35 cellular contexts compared by ENCODE assay signal in the genomic region with DNA sequence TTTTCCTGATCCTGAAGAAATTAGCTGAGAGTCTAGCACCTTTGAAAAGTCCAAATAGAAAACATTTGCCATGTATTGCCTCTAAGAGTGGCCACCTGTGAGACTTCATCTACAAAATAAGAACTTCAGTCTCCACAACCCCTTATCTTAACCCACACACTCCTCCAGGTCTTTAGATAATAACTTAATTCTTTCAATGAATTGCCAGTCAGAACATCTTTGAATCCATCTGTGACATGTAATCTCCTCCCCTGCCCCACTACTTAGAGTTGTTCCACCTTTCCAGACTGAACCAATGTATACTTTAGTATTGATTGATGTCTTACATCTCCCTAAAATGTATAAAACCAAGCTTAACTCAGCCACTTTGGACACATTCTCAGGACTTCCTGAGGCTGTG.
"Had no signal": no experiment of that assay in that cellular context is flagged by ENCODE, and none has a peak within 500 bp of the region (broad histone marks: within the 10 kb centered on the region; RNA-seq: fewer than 3 reads in every experiment).

No MANE protein-coding gene starts in this region.

- H3K27ac ChIP-seq: adrenal gland, body of pancreas, esophagus squamous epithelium, gastroesophageal sphincter, heart left ventricle had no signal

- H3K36me3 ChIP-seq: adrenal gland, esophagus squamous epithelium, gastroesophageal sphincter, heart left ventricle had no signal

- H3K9me3 Mint-ChIP-seq: activated CD4-positive, alpha-beta memory T cell treated with anti-CD3 and anti-CD28 coated beads for 36 hours; activated CD4-positive, alpha-beta T cell treated with anti-CD3 and anti-CD28 coated beads, Interleukin-2, amount 10 ng/mL, durations not matched to agents 24 days and 14 days; activated naive CD4-positive, alpha-beta T cell treated with anti-CD3 and anti-CD28 coated beads for 36 hours; activated naive CD4-positive, alpha-beta T cell treated with anti-CD3 and anti-CD28 coated beads, Interleukin-2, amount 50 U/mL, for 24 hours; activated naive CD8-positive, alpha-beta T cell treated with anti-CD3 and anti-CD28 coated beads for 36 hours; activated naive CD8-positive, alpha-beta T cell treated with anti-CD3 and anti-CD28 coated beads, Interleukin-2, amount 50 U/mL, for 24 hours; activated T-helper 1 cell treated with anti-CD3 and anti-CD28 coated beads, Interleukin-12 subunit alpha, Interleukin-12 subunit beta, Interleukin-2, Interleukin-4 antibody, amounts not matched to agents 30 ng/mL and 10 ng/mL and 1 ng/mL, durations not matched to agents 14 hours and 24 hours and 36 hours; activated T-helper 2 cell treated with anti-CD3 and anti-CD28 coated beads, Interferon-gamma antibody, Interleukin-2, Interleukin-4, amounts not matched to agents 10 μg/mL and 5 μg/mL and 100 μg/mL, durations not matched to agents 14 hours and 24 hours and 36 hours; effector memory CD8-positive, alpha-beta T cell; T-cell; T-helper 2 cell treated with Interferon-gamma antibody and Interleukin-4, amounts not matched to agents 5 μg/mL and 100 μg/mL, for 36 hours had no signal

- H3K36me3 Mint-ChIP-seq: activated CD4-positive, alpha-beta memory T cell treated with anti-CD3 and anti-CD28 coated beads for 36 hours; activated CD8-positive, alpha-beta memory T cell treated with anti-CD3 and anti-CD28 coated beads, Interleukin-2, amount 10 ng/mL, durations not matched to agents 7 days and 5 days; activated naive CD4-positive, alpha-beta T cell treated with anti-CD3 and anti-CD28 coated beads, Interleukin-2, amount 50 U/mL, for 24 hours; activated naive CD8-positive, alpha-beta T cell treated with anti-CD3 and anti-CD28 coated beads for 36 hours; T-cell had no signal

- H3K27ac Mint-ChIP-seq: activated CD4-positive, alpha-beta memory T cell treated with anti-CD3 and anti-CD28 coated beads for 36 hours; activated CD4-positive, alpha-beta T cell treated with anti-CD3 and anti-CD28 coated beads for 36 hours; activated CD4-positive, alpha-beta T cell treated with anti-CD3 and anti-CD28 coated beads, Interleukin-2, amount 10 ng/mL, durations not matched to agents 24 days and 14 days; activated CD8-positive, alpha-beta memory T cell treated with anti-CD3 and anti-CD28 coated beads, Interleukin-2, amount 10 ng/mL, durations not matched to agents 7 days and 5 days; activated CD8-positive, alpha-beta T cell treated with anti-CD3 and anti-CD28 coated beads, Interleukin-2, amount 10 ng/mL, durations not matched to agents 7 days and 5 days; activated naive CD4-positive, alpha-beta T cell treated with anti-CD3 and anti-CD28 coated beads for 36 hours; activated naive CD4-positive, alpha-beta T cell treated with anti-CD3 and anti-CD28 coated beads, Interleukin-2, amount 50 U/mL, for 24 hours; activated naive CD8-positive, alpha-beta T cell treated with anti-CD3 and anti-CD28 coated beads for 36 hours; activated naive CD8-positive, alpha-beta T cell treated with anti-CD3 and anti-CD28 coated beads, Interleukin-2, amount 50 U/mL, for 24 hours; activated T-helper 1 cell treated with anti-CD3 and anti-CD28 coated beads, Interleukin-12 subunit alpha, Interleukin-12 subunit beta, Interleukin-2, Interleukin-4 antibody, amounts not matched to agents 30 ng/mL and 10 ng/mL and 1 ng/mL, durations not matched to agents 14 hours and 24 hours and 36 hours; activated T-helper 2 cell treated with anti-CD3 and anti-CD28 coated beads, Interferon-gamma antibody, Interleukin-2, Interleukin-4, amounts not matched to agents 10 μg/mL and 5 μg/mL and 100 μg/mL, durations not matched to agents 14 hours and 24 hours and 36 hours; effector memory CD8-positive, alpha-beta T cell; T-cell; T-helper 17 cell; T-helper 2 cell treated with Interferon-gamma antibody and Interleukin-4, amounts not matched to agents 5 μg/mL and 100 μg/mL, for 36 hours had no signal

- ATAC-seq: activated CD4-positive, alpha-beta T cell treated with anti-CD3 and anti-CD28 coated beads for 36 hours; activated CD8-positive, alpha-beta memory T cell treated with anti-CD3 and anti-CD28 coated beads, Interleukin-2, amount 10 ng/mL, durations not matched to agents 7 days and 5 days; activated CD8-positive, alpha-beta T cell treated with anti-CD3 and anti-CD28 coated beads, Interleukin-2, amount 10 ng/mL, durations not matched to agents 7 days and 5 days; activated naive CD8-positive, alpha-beta T cell treated with anti-CD3 and anti-CD28 coated beads, Interleukin-2, amount 50 U/mL, for 24 hours; body of pancreas; effector memory CD8-positive, alpha-beta T cell; gastroesophageal sphincter; heart left ventricle; T-cell; T-helper 17 cell had no signal

- H3K4me3 Mint-ChIP-seq: activated CD4-positive, alpha-beta memory T cell treated with anti-CD3 and anti-CD28 coated beads for 36 hours; activated CD4-positive, alpha-beta T cell treated with anti-CD3 and anti-CD28 coated beads for 36 hours; activated CD4-positive, alpha-beta T cell treated with anti-CD3 and anti-CD28 coated beads, Interleukin-2, amount 10 ng/mL, durations not matched to agents 24 days and 14 days; activated CD8-positive, alpha-beta memory T cell treated with anti-CD3 and anti-CD28 coated beads, Interleukin-2, amount 10 ng/mL, durations not matched to agents 7 days and 5 days; activated CD8-positive, alpha-beta T cell treated with anti-CD3 and anti-CD28 coated beads, Interleukin-2, amount 10 ng/mL, durations not matched to agents 7 days and 5 days; activated naive CD4-positive, alpha-beta T cell treated with anti-CD3 and anti-CD28 coated beads for 36 hours; activated naive CD4-positive, alpha-beta T cell treated with anti-CD3 and anti-CD28 coated beads, Interleukin-2, amount 50 U/mL, for 24 hours; activated naive CD8-positive, alpha-beta T cell treated with anti-CD3 and anti-CD28 coated beads for 36 hours; activated naive CD8-positive, alpha-beta T cell treated with anti-CD3 and anti-CD28 coated beads, Interleukin-2, amount 50 U/mL, for 24 hours; activated T-helper 1 cell treated with anti-CD3 and anti-CD28 coated beads, Interleukin-12 subunit alpha, Interleukin-12 subunit beta, Interleukin-2, Interleukin-4 antibody, amounts not matched to agents 30 ng/mL and 10 ng/mL and 1 ng/mL, durations not matched to agents 14 hours and 24 hours and 36 hours; effector memory CD8-positive, alpha-beta T cell; T-cell; T-helper 17 cell; T-helper 2 cell treated with Interferon-gamma antibody and Interleukin-4, amounts not matched to agents 5 μg/mL and 100 μg/mL, for 36 hours had no signal

- H3K4me1 Mint-ChIP-seq: activated CD4-positive, alpha-beta T cell treated with anti-CD3 and anti-CD28 coated beads, Interleukin-2, amount 10 ng/mL, durations not matched to agents 24 days and 14 days; activated CD8-positive, alpha-beta memory T cell treated with anti-CD3 and anti-CD28 coated beads, Interleukin-2, amount 10 ng/mL, durations not matched to agents 7 days and 5 days; activated naive CD8-positive, alpha-beta T cell treated with anti-CD3 and anti-CD28 coated beads, Interleukin-2, amount 50 U/mL, for 24 hours had no signal

- H3K9me3 ChIP-seq: adrenal gland, body of pancreas, esophagus squamous epithelium had no signal

- DNase-seq: activated CD4-positive, alpha-beta memory T cell treated with anti-CD3 and anti-CD28 coated beads for 36 hours; activated CD4-positive, alpha-beta T cell treated with anti-CD3 and anti-CD28 coated beads for 36 hours; activated CD4-positive, alpha-beta T cell treated with anti-CD3 and anti-CD28 coated beads, Interleukin-2, amount 10 ng/mL, durations not matched to agents 24 days and 14 days; activated CD4-positive, CD25-positive, alpha-beta regulatory T cell; activated CD4-positive, CD25-positive, alpha-beta regulatory T cell treated with anti-CD3 and anti-CD28 coated beads, Interleukin-2, amount 50 U/mL, for 72 hours; activated CD8-positive, alpha-beta memory T cell treated with anti-CD3 and anti-CD28 coated beads, Interleukin-2, amount 10 ng/mL, durations not matched to agents 7 days and 5 days; activated CD8-positive, alpha-beta memory T cell treated with anti-CD3 and anti-CD28 coated beads, Interleukin-2, amount 50 U/mL, for 4 hours; activated CD8-positive, alpha-beta T cell treated with anti-CD3 and anti-CD28 coated beads, Interleukin-2, amount 10 ng/mL, durations not matched to agents 7 days and 5 days; activated effector memory CD4-positive, alpha-beta T cell treated with anti-CD3 and anti-CD28 coated beads, Interleukin-2, amount 50 U/mL, for 16 hours; activated naive CD4-positive, alpha-beta T cell treated with anti-CD3 and anti-CD28 coated beads for 36 hours; activated naive CD8-positive, alpha-beta T cell treated with anti-CD3 and anti-CD28 coated beads for 36 hours; activated naive CD8-positive, alpha-beta T cell treated with anti-CD3 and anti-CD28 coated beads, Interleukin-2, amount 50 U/mL, for 24 hours; activated T-cell treated with anti-CD3 and anti-CD28 coated beads, Interleukin-2, amount 50 U/mL, for 1 hour; activated T-cell treated with anti-CD3 and anti-CD28 coated beads, Interleukin-2, amount 50 U/mL, for 48 hours; adrenal gland; amygdala; aorta; body of pancreas; caudate nucleus; cortex of kidney; dermis blood vessel endothelial cell; effector CD4-positive, alpha-beta T cell; effector memory CD8-positive, alpha-beta T cell; esophagus squamous epithelium; foreskin melanocyte; glutamatergic neuron; heart left ventricle; T-cell; T-helper 17 cell; T1000 had no signal

- H3K4me1 ChIP-seq: adrenal gland, body of pancreas, esophagus squamous epithelium, gastroesophageal sphincter had no signal

- H3K4me3 ChIP-seq: adrenal gland, body of pancreas, esophagus squamous epithelium, gastroesophageal sphincter, heart left ventricle had no signal

- H3K27me3 ChIP-seq: body of pancreas, esophagus squamous epithelium, gastroesophageal sphincter had no signal
